In the genomic region with DNA sequence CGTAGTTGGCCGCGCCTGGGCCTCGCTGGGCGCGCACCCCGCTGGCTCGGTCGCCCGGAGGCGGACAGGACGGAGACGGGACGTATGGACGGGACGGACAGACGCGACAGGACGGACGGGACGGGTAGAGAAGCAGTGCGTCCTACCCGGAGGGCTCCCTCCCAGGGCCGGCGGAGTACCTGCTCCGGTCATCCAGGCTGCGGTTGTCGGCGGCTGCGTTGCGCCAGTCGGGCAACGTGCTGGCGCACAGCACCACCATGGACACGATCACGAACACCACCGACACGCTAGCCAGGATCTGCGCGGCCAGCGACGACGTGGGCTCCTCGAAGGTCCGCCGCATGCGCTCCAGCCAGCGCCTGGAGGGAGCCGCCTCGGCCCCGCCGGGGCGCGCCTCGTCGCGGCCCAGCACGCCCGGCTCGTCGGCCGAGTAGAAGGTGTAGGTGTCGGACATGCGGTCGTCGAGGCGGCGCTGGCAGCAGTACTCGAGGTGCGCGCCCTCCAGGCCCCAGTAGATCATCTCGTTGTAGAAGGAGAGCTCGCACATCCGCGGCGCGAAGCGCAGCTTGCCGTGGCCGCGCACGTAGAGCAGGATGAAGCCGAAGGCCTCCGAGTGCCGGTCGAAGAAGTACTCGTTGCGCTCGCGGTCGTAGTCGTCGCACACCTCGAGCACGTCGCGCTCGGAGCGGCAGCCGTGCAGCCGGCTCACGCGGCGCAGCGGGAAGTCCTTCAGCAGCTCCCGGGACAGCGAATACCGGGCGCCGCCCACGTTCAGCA, we compare ENCODE assay signal across 8 cellular contexts. TPM values are rescaled to one million over a fixed set of nuclear protein-coding genes. Genes with fewer than 3 reads are reported as not detected.
DNase-seq lines count a peak whose midpoint lies in the region; ATAC-seq and TF ChIP-seq lines count a peak whose summit lies in the region.

No MANE protein-coding gene starts in this region.

- peak overlapping the region; percentile 84 for H3K4me2 ChIP-seq in OCI-LY1 (ENCODE audit: low read length)

- H3K4me1 ChIP-seq in OCI-LY1 (ENCODE audit: insufficient read depth, low read length, severe bottlenecking) (peaks cover 42% of the 10 kb centered on the region), thyroid gland (peaks cover 7 to 15% of the 10 kb centered on the region in 2 donors)

- H3K9me3 ChIP-seq in OCI-LY1 (ENCODE audit: low read length) = no peaks in the 10 kb centered on the region
- no peaks in the 10 kb centered on the region for H3K9me3 ChIP-seq in thyroid gland

- TF ChIP-seq CTCF in OCI-LY1 (IDR thresholded peaks at IDR 0.05; ENCODE audit: low read length) (no peak), mesothelial cell of epicardium (IDR thresholded peaks at IDR 0.05; ENCODE audit: unreplicated experiment) (no peak), thyroid gland (IDR thresholded peaks at IDR 0.05) (no peak)

- peaks cover 16% of the 10 kb centered on the region for H3K4me1 Mint-ChIP-seq in activated naive CD8-positive, alpha-beta T cell treated with anti-CD3 and anti-CD28 coated beads, Interleukin-2, amount 50 U/mL, for 24 hours
- H3K4me1 Mint-ChIP-seq in mesothelial cell of epicardium = peaks cover 6% of the 10 kb centered on the region

- H3K27me3 ChIP-seq in OCI-LY1 (ENCODE audit: insufficient read depth, low read length) = no peaks in the 10 kb centered on the region
- no peaks in the 10 kb centered on the region for H3K27me3 ChIP-seq in thyroid gland

- no peaks in the 10 kb centered on the region for H3K36me3 ChIP-seq in OCI-LY1 (ENCODE audit: insufficient read depth, low read length)
- no peaks in the 10 kb centered on the region for H3K36me3 ChIP-seq in thyroid gland

- H3K4me3 Mint-ChIP-seq in activated naive CD8-positive, alpha-beta T cell treated with anti-CD3 and anti-CD28 coated beads, Interleukin-2, amount 50 U/mL, for 24 hours = peak overlapping the region; percentile 61
- H3K4me3 Mint-ChIP-seq in mesothelial cell of epicardium = peak overlapping the region; percentile 56

- H3K9me2 ChIP-seq in OCI-LY1 (ENCODE audit: low read depth, low read length) = no peaks in the 10 kb centered on the region

- H3K36me3 Mint-ChIP-seq in activated naive CD8-positive, alpha-beta T cell treated with anti-CD3 and anti-CD28 coated beads, Interleukin-2, amount 50 U/mL, for 24 hours (ENCODE audit: low read depth) = no peaks in the 10 kb centered on the region
- no peaks in the 10 kb centered on the region for H3K36me3 Mint-ChIP-seq in mesothelial cell of epicardium

- DNase-seq in DMS79 (lab: John Stamatoyannopoulos, UW) (peak; percentile 19), mesothelial cell of epicardium (ENCODE audit: low spot score in 2 of 2, unreplicated experiment in 2 of 2) (peak; percentile 23 to 40), thyroid gland (peak; percentile 6 to 12), NCI-H1930 (lab: John Stamatoyannopoulos, UW) (no peak), NCI-H187 (lab: John Stamatoyannopoulos, UW) (no peak)
- DNase-seq in activated naive CD8-positive, alpha-beta T cell treated with anti-CD3 and anti-CD28 coated beads, Interleukin-2, amount 50 U/mL, for 24 hours = peak; percentile 33

- intact Hi-C loops in thyroid gland (cut with DNase I) = loop anchor here (10.0 kb wide), 1 partner anchor 172 kb away; no protein-coding TSS in a partner anchor

- H3K27ac ChIP-seq in OCI-LY1 (ENCODE audit: low read depth, low read length, poor library complexity, severe bottlenecking) = no peak overlapping the region
- H3K27ac ChIP-seq in thyroid gland = no peak overlapping the region

- peak overlapping the region; percentile 68 for H3K4me3 ChIP-seq in OCI-LY1 (ENCODE audit: low read depth, low read length, poor library complexity, severe bottlenecking)
- H3K4me3 ChIP-seq in thyroid gland (replicated peaks in 1 of 3) = peak overlapping the region in 1 of 3 donors; percentile 57

- H3K9me3 Mint-ChIP-seq in activated naive CD8-positive, alpha-beta T cell treated with anti-CD3 and anti-CD28 coated beads, Interleukin-2, amount 50 U/mL, for 24 hours = no peaks in the 10 kb centered on the region
- H3K9me3 Mint-ChIP-seq in mesothelial cell of epicardium = no peaks in the 10 kb centered on the region

- no peak overlapping the region for H2AFZ ChIP-seq in OCI-LY1 (ENCODE audit: low read length)

- H3K27ac Mint-ChIP-seq in activated naive CD8-positive, alpha-beta T cell treated with anti-CD3 and anti-CD28 coated beads, Interleukin-2, amount 50 U/mL, for 24 hours = no peak overlapping the region
- H3K27ac Mint-ChIP-seq in mesothelial cell of epicardium = no peak overlapping the region

- no peak for ATAC-seq in activated naive CD8-positive, alpha-beta T cell treated with anti-CD3 and anti-CD28 coated beads, Interleukin-2, amount 50 U/mL, for 24 hours
- ATAC-seq in GM21360 (IDR thresholded peaks at IDR 0.05; ENCODE audit: unreplicated experiment) = no peak

- no peak for TF ChIP-seq POLR2A in thyroid gland (IDR thresholded peaks at IDR 0.05)

- H3K27me3 Mint-ChIP-seq in activated naive CD8-positive, alpha-beta T cell treated with anti-CD3 and anti-CD28 coated beads, Interleukin-2, amount 50 U/mL, for 24 hours = peaks cover 22% of the 10 kb centered on the region
- peaks cover 62% of the 10 kb centered on the region for H3K27me3 Mint-ChIP-seq in mesothelial cell of epicardium (ENCODE audit: low read depth)

- H3K9ac ChIP-seq in OCI-LY1 (ENCODE audit: low read length) = peak overlapping the region; percentile 86

- no peaks in the 10 kb centered on the region for H3K79me2 ChIP-seq in OCI-LY1 (ENCODE audit: insufficient read depth, low read length)

- H3F3A ChIP-seq in OCI-LY1 (ENCODE audit: insufficient read depth, low read length) = peaks cover 8% of the 10 kb centered on the region; the same call in 1 of the 2 replicates

- WGBS in thyroid gland, 2 donors = 26 to 27% methylated on average over 21 to 25 of the region's 111 CpGs

- no peaks in the 10 kb centered on the region for H4K20me1 ChIP-seq in OCI-LY1 (ENCODE audit: insufficient read depth, low read length)

RNA-seq across cellular contexts. Expression of gene KCNG3, which starts 0.9 kb away (rescaled TPM):
- total RNA-seq in mesothelial cell of epicardium = 0.09 to 0.27 TPM (median 0.18 TPM) in 3 replicates
- total RNA-seq in thyroid gland = not detected

Comparison
In these comparisons a context has a peak if more than half of its experiments do, and no peak if none do; other contexts are left out.
1. DNase-seq: peak in DMS79 (single experiment), activated naive CD8-positive, alpha-beta T cell treated with anti-CD3 and anti-CD28 coated beads, Interleukin-2, amount 50 U/mL, for 24 hours (single experiment), mesothelial cell of epicardium (2 of 2) and thyroid gland (2 of 2); none in NCI-H1930 (0 of 2) and NCI-H187 (0 of 2).